In genomic region chr1:1777950-1778826, GRCh38 we compare ENCODE assay signal across 2 cellular contexts.
TF ChIP-seq lines count a peak whose summit lies in the region.

NADK (minus strand) TSS chr1:1778470; CDS start chr1:1765406, 13,064 bp downstream.

TF ChIP-seq in A549, 52 proteins besides CTCF, POLR2A, EP300 and RAD21 (continued from another document and continues in another):
- TF ChIP-seq JUN (IDR thresholded peaks at IDR 0.05) (peak in 1 of 2 experiments; percentile 73; a peak in 3 of 5 replicates), CHD4 (IDR thresholded peaks at IDR 0.05; ENCODE audit: borderline replicate concordance) (no peak), FOSL2 (IDR thresholded peaks at IDR 0.05) (no peak), FOSL2 (CRISPR knock-in tag; IDR thresholded peaks at IDR 0.05) (no peak), MYC (IDR thresholded peaks at IDR 0.05; ENCODE audit: borderline replicate concordance, low read length) (peak; percentile 72), HOXB13 (CRISPR knock-in tag; IDR thresholded peaks at IDR 0.05; ENCODE audit: low read depth) (no peak), RCOR1 (IDR thresholded peaks at IDR 0.05; ENCODE audit: low read depth, low read length) (no peak), HOXB5 (CRISPR knock-in tag; IDR thresholded peaks at IDR 0.05) (0 out of 2 replicates have a peak, but pooled peaks have one; percentile 20), PHF8 (IDR thresholded peaks at IDR 0.05; ENCODE audit: borderline replicate concordance, low read depth) (peak; percentile 60; the same call in 1 of the 2 replicates), NPAS2 (CRISPR knock-in tag; IDR thresholded peaks at IDR 0.05; ENCODE audit: borderline replicate concordance) (no peak), NR3C1 (IDR thresholded peaks at IDR 0.05) (no peak), HOXA7 (CRISPR knock-in tag; IDR thresholded peaks at IDR 0.05) (no peak), MAZ (IDR thresholded peaks at IDR 0.05; ENCODE audit: borderline replicate concordance, low read depth, low read length) (no peak), BHLHE40 (IDR thresholded peaks at IDR 0.05; ENCODE audit: low read depth, low read length) (no peak), EHF (CRISPR knock-in tag; IDR thresholded peaks at IDR 0.05) (no peak), E2F6 (IDR thresholded peaks at IDR 0.05; ENCODE audit: borderline replicate concordance, low read depth) (peak; percentile 81), ELK1 (IDR thresholded peaks at IDR 0.05; ENCODE audit: low read depth, low read length) (no peak), POLR2AphosphoS2 (conservative IDR thresholded peaks at IDR 0.05; ENCODE audit: low read length) (no peak), BCL3 (IDR thresholded peaks at IDR 0.05) (peak; percentile 53; the same call in 1 of the 3 replicates), CHD2 (IDR thresholded peaks at IDR 0.05; ENCODE audit: low read length, partially characterized antibody) (no peak), HDAC2 (IDR thresholded peaks at IDR 0.05) (no peak)
- TF ChIP-seq, protein P1, sequence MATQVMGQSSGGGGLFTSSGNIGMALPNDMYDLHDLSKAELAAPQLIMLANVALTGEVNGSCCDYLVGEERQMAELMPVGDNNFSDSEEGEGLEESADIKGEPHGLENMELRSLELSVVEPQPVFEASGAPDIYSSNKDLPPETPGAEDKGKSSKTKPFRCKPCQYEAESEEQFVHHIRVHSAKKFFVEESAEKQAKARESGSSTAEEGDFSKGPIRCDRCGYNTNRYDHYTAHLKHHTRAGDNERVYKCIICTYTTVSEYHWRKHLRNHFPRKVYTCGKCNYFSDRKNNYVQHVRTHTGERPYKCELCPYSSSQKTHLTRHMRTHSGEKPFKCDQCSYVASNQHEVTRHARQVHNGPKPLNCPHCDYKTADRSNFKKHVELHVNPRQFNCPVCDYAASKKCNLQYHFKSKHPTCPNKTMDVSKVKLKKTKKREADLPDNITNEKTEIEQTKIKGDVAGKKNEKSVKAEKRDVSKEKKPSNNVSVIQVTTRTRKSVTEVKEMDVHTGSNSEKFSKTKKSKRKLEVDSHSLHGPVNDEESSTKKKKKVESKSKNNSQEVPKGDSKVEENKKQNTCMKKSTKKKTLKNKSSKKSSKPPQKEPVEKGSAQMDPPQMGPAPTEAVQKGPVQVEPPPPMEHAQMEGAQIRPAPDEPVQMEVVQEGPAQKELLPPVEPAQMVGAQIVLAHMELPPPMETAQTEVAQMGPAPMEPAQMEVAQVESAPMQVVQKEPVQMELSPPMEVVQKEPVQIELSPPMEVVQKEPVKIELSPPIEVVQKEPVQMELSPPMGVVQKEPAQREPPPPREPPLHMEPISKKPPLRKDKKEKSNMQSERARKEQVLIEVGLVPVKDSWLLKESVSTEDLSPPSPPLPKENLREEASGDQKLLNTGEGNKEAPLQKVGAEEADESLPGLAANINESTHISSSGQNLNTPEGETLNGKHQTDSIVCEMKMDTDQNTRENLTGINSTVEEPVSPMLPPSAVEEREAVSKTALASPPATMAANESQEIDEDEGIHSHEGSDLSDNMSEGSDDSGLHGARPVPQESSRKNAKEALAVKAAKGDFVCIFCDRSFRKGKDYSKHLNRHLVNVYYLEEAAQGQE (IDR thresholded peaks at IDR 0.05), result no peak
- TF ChIP-seq, protein P2, sequence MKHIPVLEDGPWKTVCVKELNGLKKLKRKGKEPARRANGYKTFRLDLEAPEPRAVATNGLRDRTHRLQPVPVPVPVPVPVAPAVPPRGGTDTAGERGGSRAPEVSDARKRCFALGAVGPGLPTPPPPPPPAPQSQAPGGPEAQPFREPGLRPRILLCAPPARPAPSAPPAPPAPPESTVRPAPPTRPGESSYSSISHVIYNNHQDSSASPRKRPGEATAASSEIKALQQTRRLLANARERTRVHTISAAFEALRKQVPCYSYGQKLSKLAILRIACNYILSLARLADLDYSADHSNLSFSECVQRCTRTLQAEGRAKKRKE (CRISPR knock-in tag; IDR thresholded peaks at IDR 0.05; ENCODE audit: low read depth), result no peak
- TF ChIP-seq, protein P3, sequence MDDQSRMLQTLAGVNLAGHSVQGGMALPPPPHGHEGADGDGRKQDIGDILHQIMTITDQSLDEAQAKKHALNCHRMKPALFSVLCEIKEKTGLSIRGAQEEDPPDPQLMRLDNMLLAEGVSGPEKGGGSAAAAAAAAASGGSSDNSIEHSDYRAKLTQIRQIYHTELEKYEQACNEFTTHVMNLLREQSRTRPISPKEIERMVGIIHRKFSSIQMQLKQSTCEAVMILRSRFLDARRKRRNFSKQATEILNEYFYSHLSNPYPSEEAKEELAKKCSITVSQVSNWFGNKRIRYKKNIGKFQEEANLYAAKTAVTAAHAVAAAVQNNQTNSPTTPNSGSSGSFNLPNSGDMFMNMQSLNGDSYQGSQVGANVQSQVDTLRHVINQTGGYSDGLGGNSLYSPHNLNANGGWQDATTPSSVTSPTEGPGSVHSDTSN (IDR thresholded peaks at IDR 0.05), result no peak
- TF ChIP-seq, protein P4, sequence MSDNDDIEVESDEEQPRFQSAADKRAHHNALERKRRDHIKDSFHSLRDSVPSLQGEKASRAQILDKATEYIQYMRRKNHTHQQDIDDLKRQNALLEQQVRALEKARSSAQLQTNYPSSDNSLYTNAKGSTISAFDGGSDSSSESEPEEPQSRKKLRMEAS (IDR thresholded peaks at IDR 0.05), result peak; percentile 76

TF ChIP-seq in H1, 55 proteins besides CTCF, POLR2A, EP300 and RAD21 (continued from another document):
- TF ChIP-seq BCL11A (IDR thresholded peaks at IDR 0.05; ENCODE audit: low read depth in 2 of 2, low read length in 2 of 2) (no peak), FOSL1 (IDR thresholded peaks at IDR 0.05; ENCODE audit: insufficient read depth, low read depth, low read length) (no peak), BACH1 (IDR thresholded peaks at IDR 0.05; ENCODE audit: low read length) (peak; percentile 47; the same call in 1 of the 2 replicates), E2F6 (IDR thresholded peaks at IDR 0.05) (no peak; the same call in 1 of the 2 replicates), NRF1 (IDR thresholded peaks at IDR 0.05; ENCODE audit: low read depth, low read length) (peak; percentile 69), TBP (IDR thresholded peaks at IDR 0.05; ENCODE audit: low read depth, low read length) (0 out of 2 replicates have a peak, but pooled peaks have one; percentile 3), SIN3A (conservative IDR thresholded peaks at IDR 0.05 in 1 of 2, IDR thresholded peaks at IDR 0.05 in 1 of 2; ENCODE audit: low read depth in 1 of 2, low read length in 2 of 2) (peak; percentile 28 to 59; a peak in 1 of 4 replicates), HDAC2 (IDR thresholded peaks at IDR 0.05; ENCODE audit: borderline replicate concordance in 1 of 2, low read depth in 2 of 2, low read length in 2 of 2) (peak in 1 of 2 experiments; percentile 59; a peak in 1 of 4 replicates), RNF2 (IDR thresholded peaks at IDR 0.05; ENCODE audit: borderline replicate concordance, low read depth, low read length, missing control alignments, poor library complexity, severe bottlenecking) (no peak), KDM4A (IDR thresholded peaks at IDR 0.05; ENCODE audit: low read depth, low read length, severe bottlenecking) (peak; percentile 80)
- TF ChIP-seq, protein P5, sequence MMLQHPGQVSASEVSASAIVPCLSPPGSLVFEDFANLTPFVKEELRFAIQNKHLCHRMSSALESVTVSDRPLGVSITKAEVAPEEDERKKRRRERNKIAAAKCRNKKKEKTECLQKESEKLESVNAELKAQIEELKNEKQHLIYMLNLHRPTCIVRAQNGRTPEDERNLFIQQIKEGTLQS (IDR thresholded peaks at IDR 0.05; ENCODE audit: insufficient read depth, low read depth, low read length), result no peak
TF ChIP-seq in H1: peak in this region for 6.
